Comparison of ENCODE assay signal across 1 cellular context in genomic region chr4:102363033-102363432, GRCh38.
TF ChIP-seq lines count a peak whose summit lies in the region.

No MANE protein-coding gene starts in this region.

TF ChIP-seq in GM23338, 12 proteins besides CTCF, POLR2A, EP300 and RAD21 (continued from another document):
- TF ChIP-seq ZNF462 (CRISPR knock-in tag; IDR thresholded peaks at IDR 0.05) (no peak), REST (IDR thresholded peaks at IDR 0.05; ENCODE audit: unreplicated experiment) (no peak)
